ENCODE assay signal across 29 cellular contexts in the genomic region with DNA sequence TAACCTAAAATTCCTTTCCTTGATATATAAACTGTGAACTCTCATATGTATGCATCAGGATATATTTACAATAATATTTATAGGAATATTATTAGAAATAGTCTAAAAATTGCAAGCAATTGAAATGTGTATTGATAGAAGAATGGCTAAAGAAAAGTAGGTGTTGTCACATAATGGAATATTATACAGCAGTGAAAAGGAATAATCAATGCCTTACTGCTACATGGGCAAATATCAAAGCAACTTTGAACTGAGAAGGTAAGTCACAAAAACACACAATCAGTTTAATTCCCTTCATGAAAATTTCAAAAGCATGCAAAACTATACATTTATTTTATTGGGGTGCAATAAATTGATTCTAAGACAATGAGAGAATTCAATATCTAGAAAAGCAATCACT.
"Had no signal": no experiment of that assay in that cellular context is flagged by ENCODE, and none has a peak within 500 bp of the region (broad histone marks: within the 10 kb centered on the region; RNA-seq: fewer than 3 reads in every experiment).

No MANE protein-coding gene starts in this region.

- H3K27me3 ChIP-seq: stomach, suprapubic skin, testis, thyroid gland, tibial artery, tibial nerve, transverse colon, upper lobe of left lung, upper lobe of right lung, uterus, vagina had no signal

- FAIRE-seq: urothelium cell line had no signal

- H3K4me3 ChIP-seq: stomach, suprapubic skin, testis, thoracic aorta, thyroid gland, tibial artery, tibial nerve, transverse colon, upper lobe of left lung, upper lobe of right lung, uterus, vagina had no signal

- H3K27ac ChIP-seq: stomach, suprapubic skin, testis, thoracic aorta, thyroid gland, tibial artery, tibial nerve, transverse colon, upper lobe of left lung, upper lobe of right lung, uterus, vagina had no signal

- DNase-seq: stimulated activated CD4-positive, alpha-beta T cell treated with anti-CD3 and anti-CD28 coated beads, Interleukin-2, amount 100 ng/mL, for 48 hours; stimulated activated CD4-positive, alpha-beta T cell treated with anti-CD3 and anti-CD28 coated beads, Interleukin-4, amount 100 ng/mL, for 1 hour; stimulated activated CD4-positive, alpha-beta T cell treated with anti-CD3 and anti-CD28 coated beads, Interleukin-4, amount 100 ng/mL, for 24 hours; stimulated activated CD4-positive, alpha-beta T cell treated with anti-CD3 and anti-CD28 coated beads, Interleukin-4, amount 100 ng/mL, for 4 hours; stimulated activated CD8-positive, alpha-beta memory T cell treated with anti-CD3 and anti-CD28 coated beads, Interleukin-4, amount 100 ng/mL, for 48 hours; stimulated activated naive B cell treated with anti-CD40 and anti-IgM and Interleukin-4, amounts not matched to agents 10 μg/mL and 1 μg/mL and 100 μg/mL, for 72 hours; stimulated activated naive CD4-positive, alpha-beta T cell; stimulated activated naive CD4-positive, alpha-beta T cell treated with Interleukin-2 at 50 U/mL for 16 hours; stimulated activated naive CD8-positive, alpha-beta T cell treated with anti-CD3 and anti-CD28 coated beads, Interleukin-15, amount 100 ng/mL, for 72 hours; stimulated activated naive CD8-positive, alpha-beta T cell treated with anti-CD3 and anti-CD28 coated beads, Interleukin-15, Interleukin-2, amounts not matched to agents 100 U/mL and 50 U/mL, for 24 hours; stomach; substantia nigra; testis; thyroid gland; tibial artery; transverse colon; trophoblast cell; upper lobe of left lung; upper lobe of right lung; uterus had no signal

- H3K4me3 Mint-ChIP-seq: stimulated activated effector memory CD8-positive, alpha-beta T cell treated with anti-CD3 and anti-CD28 coated beads, Interleukin-12 subunit alpha, Interleukin-12 subunit beta, amount 100 ng/mL, for 72 hours; stimulated activated memory B cell treated with anti-CD40 and anti-IgM and Interleukin-4, amounts not matched to agents 10 μg/mL and 1 μg/mL and 100 μg/mL, for 72 hours; stimulated activated naive B cell treated with anti-CD40 and anti-IgM and Interleukin-4, amounts not matched to agents 10 μg/mL and 1 μg/mL and 100 μg/mL, for 72 hours; stimulated activated naive CD8-positive, alpha-beta T cell treated with anti-CD3 and anti-CD28 coated beads, Interleukin-15, amount 100 ng/mL, for 72 hours; stimulated activated naive CD8-positive, alpha-beta T cell treated with anti-CD3 and anti-CD28 coated beads, Interleukin-15, Interleukin-2, amounts not matched to agents 100 ng/mL and 50 ng/mL, for 24 hours; type B pancreatic cell had no signal

- H3K36me3 ChIP-seq: stomach, suprapubic skin, thoracic aorta, thyroid gland, tibial artery, tibial nerve, transverse colon, upper lobe of left lung, upper lobe of right lung, uterus, vagina had no signal

- H3K27me3 Mint-ChIP-seq: stimulated activated memory B cell treated with anti-CD40 and anti-IgM and Interleukin-4, amounts not matched to agents 10 μg/mL and 1 μg/mL and 100 μg/mL, for 72 hours; stimulated activated naive B cell treated with anti-CD40 and anti-IgM and Interleukin-4, amounts not matched to agents 10 μg/mL and 1 μg/mL and 100 μg/mL, for 72 hours; stimulated activated naive CD8-positive, alpha-beta T cell treated with anti-CD3 and anti-CD28 coated beads, Interleukin-15, amount 100 ng/mL, for 72 hours; stimulated activated naive CD8-positive, alpha-beta T cell treated with anti-CD3 and anti-CD28 coated beads, Interleukin-15, Interleukin-2, amounts not matched to agents 100 ng/mL and 50 ng/mL, for 24 hours had no signal

- H3K4me1 ChIP-seq: stomach, suprapubic skin, testis, thyroid gland, tibial artery, tibial nerve, transverse colon, upper lobe of left lung, upper lobe of right lung, uterus, vagina had no signal

- H3K36me3 Mint-ChIP-seq: stimulated activated effector memory CD8-positive, alpha-beta T cell treated with anti-CD3 and anti-CD28 coated beads, Interleukin-12 subunit alpha, Interleukin-12 subunit beta, amount 100 ng/mL, for 72 hours; type B pancreatic cell had no signal

- H3K27ac Mint-ChIP-seq: stimulated activated effector memory CD8-positive, alpha-beta T cell treated with anti-CD3 and anti-CD28 coated beads, Interleukin-12 subunit alpha, Interleukin-12 subunit beta, amount 100 ng/mL, for 72 hours; stimulated activated memory B cell treated with anti-CD40 and anti-IgM and Interleukin-4, amounts not matched to agents 10 μg/mL and 1 μg/mL and 100 μg/mL, for 72 hours; stimulated activated naive B cell treated with anti-CD40 and anti-IgM and Interleukin-4, amounts not matched to agents 10 μg/mL and 1 μg/mL and 100 μg/mL, for 72 hours; stimulated activated naive CD8-positive, alpha-beta T cell treated with anti-CD3 and anti-CD28 coated beads, Interleukin-15, amount 100 ng/mL, for 72 hours; stimulated activated naive CD8-positive, alpha-beta T cell treated with anti-CD3 and anti-CD28 coated beads, Interleukin-15, Interleukin-2, amounts not matched to agents 100 ng/mL and 50 ng/mL, for 24 hours; type B pancreatic cell had no signal

- H3K4me1 Mint-ChIP-seq: stimulated activated effector memory CD8-positive, alpha-beta T cell treated with anti-CD3 and anti-CD28 coated beads, Interleukin-12 subunit alpha, Interleukin-12 subunit beta, amount 100 ng/mL, for 72 hours; stimulated activated memory B cell treated with anti-CD40 and anti-IgM and Interleukin-4, amounts not matched to agents 10 μg/mL and 1 μg/mL and 100 μg/mL, for 72 hours; stimulated activated naive B cell treated with anti-CD40 and anti-IgM and Interleukin-4, amounts not matched to agents 10 μg/mL and 1 μg/mL and 100 μg/mL, for 72 hours; stimulated activated naive CD8-positive, alpha-beta T cell treated with anti-CD3 and anti-CD28 coated beads, Interleukin-15, amount 100 ng/mL, for 72 hours had no signal

- H3K9me3 ChIP-seq: suprapubic skin, testis, thyroid gland, uterus, vagina had no signal

- ATAC-seq: stimulated activated effector memory CD8-positive, alpha-beta T cell treated with anti-CD3 and anti-CD28 coated beads, Interleukin-12 subunit alpha, Interleukin-12 subunit beta, amount 100 ng/mL, for 72 hours; stimulated activated memory B cell treated with anti-CD40 and anti-IgM and Interleukin-4, amounts not matched to agents 10 μg/mL and 1 μg/mL and 100 μg/mL, for 72 hours; stimulated activated naive B cell treated with anti-CD40 and anti-IgM and Interleukin-4, amounts not matched to agents 10 μg/mL and 1 μg/mL and 100 μg/mL, for 72 hours; stimulated activated naive CD8-positive, alpha-beta T cell treated with anti-CD3 and anti-CD28 coated beads, Interleukin-15, amount 100 ng/mL, for 72 hours; stimulated activated naive CD8-positive, alpha-beta T cell treated with anti-CD3 and anti-CD28 coated beads, Interleukin-15, Interleukin-2, amounts not matched to agents 100 U/mL and 50 U/mL, for 24 hours; upper lobe of right lung had no signal
